ENCODE assay signal across 8 cellular contexts in genomic region chr9:131398204-131398603, GRCh38. TPM values are rescaled to one million over a fixed set of nuclear protein-coding genes. Genes with fewer than 3 reads are reported as not detected.
DNase-seq lines count a peak whose midpoint lies in the region; ATAC-seq, FAIRE-seq and TF ChIP-seq lines count a peak whose summit lies in the region.

No MANE protein-coding gene starts in this region.

- in situ Hi-C loops in HepG2 (cut with HindIII; ENCODE audit: extremely low pct_ligation_motif_present, low pct_unique_long_range_greater_than_20kb) = loop anchor here (25.0 kb wide), 1 partner anchor 339 kb away; the partner anchor contains the start of gene RAPGEF1

- H3K4me3 Mint-ChIP-seq in Calu3 (ENCODE audit: low read depth, unreplicated experiment) = peak overlapping the region; percentile 83

- peaks cover 44% of the 10 kb centered on the region for H3K4me1 Mint-ChIP-seq in Calu3 (ENCODE audit: low read depth, unreplicated experiment)

- H3K4me1 ChIP-seq in HepG2 (ENCODE audit: insufficient read depth, low read length) = peaks cover 71% of the 10 kb centered on the region
- peaks cover 73% of the 10 kb centered on the region for H3K4me1 ChIP-seq in upper lobe of right lung
- peaks cover 58% of the 10 kb centered on the region for H3K4me1 ChIP-seq in foreskin keratinocyte

- peaks cover 66% of the 10 kb centered on the region for H4K20me1 ChIP-seq in HepG2 (ENCODE audit: insufficient read depth, low read length)

- 91% methylated on average over 5 of the region's 9 CpGs for WGBS in HepG2 (ENCODE audit: low lambda C conversion rate)

- no peak for TF ChIP-seq EP300 in HepG2 (IDR thresholded peaks at IDR 0.05; ENCODE audit: low read depth in 2 of 2, low read length in 2 of 2)
- TF ChIP-seq EP300 in HepG2 (CRISPR knock-in tag; IDR thresholded peaks at IDR 0.05; ENCODE audit: borderline replicate concordance) = no peak

- H3K9me3 ChIP-seq in HepG2 (ENCODE audit: low read length) (no peaks in the 10 kb centered on the region), upper lobe of right lung (no peaks in the 10 kb centered on the region)

- H3K36me3 Mint-ChIP-seq in Calu3 (ENCODE audit: insufficient read depth, unreplicated experiment) = peaks cover 35% of the 10 kb centered on the region

- no peak for TF ChIP-seq CTCF in Calu3 (IDR thresholded peaks at IDR 0.05; ENCODE audit: unreplicated experiment)
- no peak for TF ChIP-seq CTCF in HepG2 (CRISPR knock-in tag; IDR thresholded peaks at IDR 0.05)
- TF ChIP-seq CTCF in upper lobe of right lung (IDR thresholded peaks at IDR 0.05) = no peak
- TF ChIP-seq CTCF in foreskin keratinocyte (conservative IDR thresholded peaks at IDR 0.05) = no peak

- intact Hi-C loops in Calu3 (cut with micrococcal nuclease; ENCODE audit: unreplicated experiment) (loop anchor here (5.0 kb wide), 1 partner anchor 49 kb away; no protein-coding TSS in a partner anchor), HepG2 (cut with micrococcal nuclease; ENCODE audit: unreplicated experiment) (no loop called here), upper lobe of right lung (cut with DNase I) (no loop called here)

- TF ChIP-seq RAD21 in HepG2 (CRISPR knock-in tag; IDR thresholded peaks at IDR 0.05) = no peak

- H2AFZ ChIP-seq in HepG2 (ENCODE audit: low read length) = no peak overlapping the region

- H3K27me3 Mint-ChIP-seq in Calu3 (ENCODE audit: unreplicated experiment) = no peaks in the 10 kb centered on the region

- FAIRE-seq in HepG2 (lab: Jason Lieb, UNC) = no peak

- BruUV-seq in Calu3 (replicated peaks; lab: Mats Ljungman, UMichigan) (no TSS peak), HepG2 (replicated peaks; lab: Mats Ljungman, UMichigan) (no TSS peak)

- H3K36me3 ChIP-seq in HepG2 (replicated peaks in 1 of 2; ENCODE audit: control insufficient read depth in 1 of 2, insufficient read depth in 2 of 2, low read length in 2 of 2) (peaks cover 3 to 5% of the 10 kb centered on the region in 2 experiments; a peak in 3 of 5 replicates), upper lobe of right lung (no peaks in the 10 kb centered on the region)

- no peaks in the 10 kb centered on the region for H3K9me3 Mint-ChIP-seq in Calu3 (ENCODE audit: low read depth, unreplicated experiment)

- DNase-seq in Calu3 = no peak
- DNase-seq in M059J (ENCODE audit: low read depth) = peak; percentile 77
- peak; percentile 71 for DNase-seq in activated effector memory CD4-positive, alpha-beta T cell treated with Interleukin-2 at 50 U/mL for 16 hours
- DNase-seq in HepG2 (ENCODE audit: low spot score) = no peak
- DNase-seq in upper lobe of right lung = no peak
- DNase-seq in foreskin keratinocyte = no peak
- DNase-seq in HCEC 1CT = no peak

- no peak overlapping the region for H3K27ac Mint-ChIP-seq in Calu3 (ENCODE audit: unreplicated experiment)

- TF ChIP-seq POLR2A in HepG2 (IDR thresholded peaks at IDR 0.05; ENCODE audit: insufficient read depth in 1 of 2, low read depth in 2 of 2, low read length in 2 of 2) = no peak

- H3K4me2 ChIP-seq in HepG2 (ENCODE audit: low read depth, low read length) = peak overlapping the region; percentile 91; the same call in 1 of the 2 replicates

- peaks cover 79% of the 10 kb centered on the region for H3K79me2 ChIP-seq in HepG2 (ENCODE audit: insufficient read depth, low read length)

- POLR2A ChIA-PET in HepG2 (lab: Yijun Ruan, JAX) = interaction anchor here (2.6 kb wide), 1 partner anchor 25 kb away, joined by 18 read pairs; no protein-coding TSS in a partner anchor

- CTCF ChIA-PET in Calu3 (lab: Charles Lee) = interaction anchor here (0.6 kb wide), 1 partner anchor 32 kb away, joined by 3 read pairs; no protein-coding TSS in a partner anchor
- CTCF ChIA-PET in HepG2 (lab: Yijun Ruan, JAX; ENCODE audit: low intra/inter-chr PET ratio, low total read pairs) = no interaction called here

- no peak overlapping the region for H3K27ac ChIP-seq in HepG2 (ENCODE audit: extremely low read length, insufficient read depth, low read length)
- H3K27ac ChIP-seq in upper lobe of right lung = peak overlapping the region; percentile 72
- H3K27ac ChIP-seq in foreskin keratinocyte = no peak overlapping the region

- H3K9ac ChIP-seq in HepG2 (ENCODE audit: insufficient read depth, low read depth, low read length) = no peak overlapping the region

- H3K4me3 ChIP-seq in HepG2 (replicated peaks in 1 of 3; ENCODE audit: insufficient read depth in 1 of 3, low read depth in 2 of 3, low read length in 3 of 3) = no peak overlapping the region
- H3K4me3 ChIP-seq in upper lobe of right lung = no peak overlapping the region

- ATAC-seq in HepG2 (no peak), upper lobe of right lung (peak; percentile 28), foreskin keratinocyte (no peak), HG02852 (IDR thresholded peaks at IDR 0.05; ENCODE audit: unreplicated experiment) (no peak)

- H3K27me3 ChIP-seq in HepG2 (ENCODE audit: control insufficient read depth in 1 of 2, insufficient read depth in 2 of 2, low read length in 2 of 2) (no peaks in the 10 kb centered on the region), upper lobe of right lung (no peaks in the 10 kb centered on the region), foreskin keratinocyte (no peaks in the 10 kb centered on the region)

TF ChIP-seq in HepG2, 621 proteins besides CTCF, POLR2A, EP300 and RAD21:
- TF ChIP-seq, protein P1, sequence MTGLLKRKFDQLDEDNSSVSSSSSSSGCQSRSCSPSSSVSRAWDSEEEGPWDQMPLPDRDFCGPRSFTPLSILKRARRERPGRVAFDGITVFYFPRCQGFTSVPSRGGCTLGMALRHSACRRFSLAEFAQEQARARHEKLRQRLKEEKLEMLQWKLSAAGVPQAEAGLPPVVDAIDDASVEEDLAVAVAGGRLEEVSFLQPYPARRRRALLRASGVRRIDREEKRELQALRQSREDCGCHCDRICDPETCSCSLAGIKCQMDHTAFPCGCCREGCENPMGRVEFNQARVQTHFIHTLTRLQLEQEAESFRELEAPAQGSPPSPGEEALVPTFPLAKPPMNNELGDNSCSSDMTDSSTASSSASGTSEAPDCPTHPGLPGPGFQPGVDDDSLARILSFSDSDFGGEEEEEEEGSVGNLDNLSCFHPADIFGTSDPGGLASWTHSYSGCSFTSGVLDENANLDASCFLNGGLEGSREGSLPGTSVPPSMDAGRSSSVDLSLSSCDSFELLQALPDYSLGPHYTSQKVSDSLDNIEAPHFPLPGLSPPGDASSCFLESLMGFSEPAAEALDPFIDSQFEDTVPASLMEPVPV (CRISPR knock-in tag; IDR thresholded peaks at IDR 0.05) = no peak
- no peak for TF ChIP-seq ZNF20 (CRISPR knock-in tag; IDR thresholded peaks at IDR 0.05)
- TF ChIP-seq, protein P2, sequence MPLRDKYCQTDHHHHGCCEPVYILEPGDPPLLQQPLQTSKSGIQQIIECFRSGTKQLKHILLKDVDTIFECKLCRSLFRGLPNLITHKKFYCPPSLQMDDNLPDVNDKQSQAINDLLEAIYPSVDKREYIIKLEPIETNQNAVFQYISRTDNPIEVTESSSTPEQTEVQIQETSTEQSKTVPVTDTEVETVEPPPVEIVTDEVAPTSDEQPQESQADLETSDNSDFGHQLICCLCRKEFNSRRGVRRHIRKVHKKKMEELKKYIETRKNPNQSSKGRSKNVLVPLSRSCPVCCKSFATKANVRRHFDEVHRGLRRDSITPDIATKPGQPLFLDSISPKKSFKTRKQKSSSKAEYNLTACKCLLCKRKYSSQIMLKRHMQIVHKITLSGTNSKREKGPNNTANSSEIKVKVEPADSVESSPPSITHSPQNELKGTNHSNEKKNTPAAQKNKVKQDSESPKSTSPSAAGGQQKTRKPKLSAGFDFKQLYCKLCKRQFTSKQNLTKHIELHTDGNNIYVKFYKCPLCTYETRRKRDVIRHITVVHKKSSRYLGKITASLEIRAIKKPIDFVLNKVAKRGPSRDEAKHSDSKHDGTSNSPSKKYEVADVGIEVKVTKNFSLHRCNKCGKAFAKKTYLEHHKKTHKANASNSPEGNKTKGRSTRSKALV (CRISPR knock-in tag; IDR thresholded peaks at IDR 0.05) = no peak

RNA-seq across cellular contexts. Expression of gene PRRC2B, which starts 4.3 kb away (rescaled TPM):
- total RNA-seq in Calu3 (2022) (137 and 143 TPM in 2 replicates), HepG2 (2016; rRNA removed; fragmentation: Illumina TruSeq; extraction: Trizol) (37.4 TPM in 2 replicates), upper lobe of right lung (190 TPM), foreskin keratinocyte (85.0 and 89.2 TPM in 2 replicates)
- 38.2 and 80.5 TPM in 2 replicates for total RNA-seq in M059J (2014; rRNA removed; shearing (Covaris generic))
- total RNA-seq in HepG2 (2016; cell fraction: cytosol; rRNA removed; fragmentation: Illumina TruSeq; extraction: Trizol; ENCODE audit: low read depth) = 20.7 and 24.3 TPM in 2 replicates
- 27.7 and 37.0 TPM in 2 replicates for total RNA-seq in HepG2 (2016; cell fraction: insoluble cytoplasmic fraction; rRNA removed; fragmentation: Illumina TruSeq; extraction: Trizol)
- 20.9 TPM in 2 replicates for total RNA-seq in HepG2 (2016; cell fraction: membrane; rRNA removed; fragmentation: Illumina TruSeq; extraction: Trizol)
- 41.7 and 49.5 TPM in 2 replicates for total RNA-seq in HepG2 (2016; cell fraction: nucleus; rRNA removed; fragmentation: Illumina TruSeq; extraction: Trizol)
- polyA plus RNA-seq in HepG2 (2011; rRNA removed) (18.9 and 20.8 TPM in 2 replicates), foreskin keratinocyte (29.7 and 32.0 TPM in 2 replicates)
- 11.9 and 12.5 TPM in 2 replicates for polyA plus RNA-seq in HepG2 (2011; cell fraction: cytosol; rRNA removed)
- 87.0 and 122 TPM in 2 replicates for polyA plus RNA-seq in HepG2 (2011; cell fraction: nucleus; rRNA removed)
- polyA plus RNA-seq in HepG2 (2012) = 55.6 and 57.4 TPM in 2 replicates
- polyA plus RNA-seq in HepG2 (2016; cell fraction: cytosol; fragmentation: Illumina TruSeq; extraction: Trizol; ENCODE audit: low read depth) = 4.0 TPM in 2 replicates
- 25.0 and 33.7 TPM in 2 replicates for polyA plus RNA-seq in HepG2 (2016; cell fraction: insoluble cytoplasmic fraction; fragmentation: Illumina TruSeq; extraction: Trizol; ENCODE audit: low read depth)
- polyA plus RNA-seq in HepG2 (2016; cell fraction: membrane; fragmentation: Illumina TruSeq; extraction: Trizol; ENCODE audit: low read depth) = 8.5 and 10.2 TPM in 2 replicates
- 100 and 106 TPM in 2 replicates for polyA plus RNA-seq in HepG2 (2016; cell fraction: nucleus; fragmentation: Illumina TruSeq; extraction: Trizol; ENCODE audit: insufficient read depth, low read depth)
- 72.0 and 116 TPM in 2 replicates for polyA minus RNA-seq in HepG2 (2011; rRNA and poly(A)+ RNA removed; ENCODE audit: low replicate concordance)
- polyA minus RNA-seq in HepG2 (2011; cell fraction: cytosol; rRNA and poly(A)+ RNA removed) = 23.3 and 31.5 TPM in 2 replicates
- polyA minus RNA-seq in HepG2 (2011; cell fraction: nucleus; rRNA and poly(A)+ RNA removed) = 52.6 and 56.1 TPM in 2 replicates

Comparison
In these comparisons a context has a peak if more than half of its experiments do, and no peak if none do; other contexts are left out.
1. DNase-seq: peak in M059J (single experiment) and activated effector memory CD4-positive, alpha-beta T cell treated with Interleukin-2 at 50 U/mL for 16 hours (single experiment); none in Calu3 (single experiment), HepG2 (single experiment), upper lobe of right lung (single experiment), foreskin keratinocyte (0 of 2) and HCEC 1CT (single experiment).